Comparison of ENCODE assay signal across 28 cellular contexts in genomic region chr10:722281-723060, GRCh38.
"Had no signal": no experiment of that assay in that cellular context is flagged by ENCODE, and none has a peak within 500 bp of the region (broad histone marks: within the 10 kb centered on the region; RNA-seq: fewer than 3 reads in every experiment).

No MANE protein-coding gene starts in this region.

- H3K4me1 Mint-ChIP-seq: endodermal cell had no signal

- DNase-seq: colonic mucosa; cortex of kidney; dermis blood vessel endothelial cell; dorsolateral prefrontal cortex; effector CD4-positive, alpha-beta T cell; effector CD8-positive, alpha-beta T cell; effector memory CD4-positive, alpha-beta T cell; effector memory CD8-positive, alpha-beta T cell; endodermal cell; erythroblast; esophagus squamous epithelium; foreskin fibroblast; foreskin keratinocyte; foreskin melanocyte; gastrocnemius medialis; glutamatergic neuron; head of caudate nucleus; heart left ventricle had no signal

- H3K27ac ChIP-seq: colonic mucosa, coronary artery, dorsolateral prefrontal cortex, epithelial cell of prostate, esophagus muscularis mucosa, esophagus squamous epithelium, foreskin keratinocyte, gastrocnemius medialis, gastroesophageal sphincter, heart left ventricle had no signal

- H3K9me3 Mint-ChIP-seq: effector memory CD8-positive, alpha-beta T cell had no signal

- H3K9me3 ChIP-seq: colonic mucosa, esophagus muscularis mucosa, esophagus squamous epithelium, gastrocnemius medialis, gastroesophageal sphincter, heart left ventricle had no signal

- H3K4me1 ChIP-seq: colonic mucosa, esophagus squamous epithelium, foreskin keratinocyte, gastrocnemius medialis, gastroesophageal sphincter, heart left ventricle had no signal

- H3K36me3 ChIP-seq: colonic mucosa, esophagus muscularis mucosa, esophagus squamous epithelium, gastrocnemius medialis, gastroesophageal sphincter, heart left ventricle had no signal

- H3K4me3 Mint-ChIP-seq: dendritic cell treated with granulocyte-macrophage colony-stimulating factor and Interleukin-4, amounts not matched to agents 40 ng/mL and 50 ng/mL, for 4 days; effector memory CD8-positive, alpha-beta T cell; endodermal cell had no signal

- H3K27me3 ChIP-seq: colonic mucosa, dorsolateral prefrontal cortex, esophagus muscularis mucosa, esophagus squamous epithelium, foreskin keratinocyte, gastrocnemius medialis, gastroesophageal sphincter, heart left ventricle had no signal

- ATAC-seq: effector memory CD8-positive, alpha-beta T cell; esophagus mucosa; foreskin keratinocyte; gastrocnemius medialis; gastroesophageal sphincter; heart left ventricle had no signal

- H3K27me3 Mint-ChIP-seq: dendritic cell treated with granulocyte-macrophage colony-stimulating factor and Interleukin-4, amounts not matched to agents 40 ng/mL and 50 ng/mL, for 4 days had no signal

- H3K4me3 ChIP-seq: colonic mucosa, coronary artery, dorsolateral prefrontal cortex, esophagus muscularis mucosa, esophagus squamous epithelium, gastrocnemius medialis, gastroesophageal sphincter, heart left ventricle had no signal

- H3K27ac Mint-ChIP-seq: dendritic cell treated with granulocyte-macrophage colony-stimulating factor and Interleukin-4, amounts not matched to agents 40 ng/mL and 50 ng/mL, for 4 days; effector memory CD8-positive, alpha-beta T cell; endodermal cell had no signal

- FAIRE-seq: colon, endometrium, endothelial cell of umbilical vein, frontal cortex had no signal
